36 cellular contexts compared by ENCODE assay signal in the genomic region with DNA sequence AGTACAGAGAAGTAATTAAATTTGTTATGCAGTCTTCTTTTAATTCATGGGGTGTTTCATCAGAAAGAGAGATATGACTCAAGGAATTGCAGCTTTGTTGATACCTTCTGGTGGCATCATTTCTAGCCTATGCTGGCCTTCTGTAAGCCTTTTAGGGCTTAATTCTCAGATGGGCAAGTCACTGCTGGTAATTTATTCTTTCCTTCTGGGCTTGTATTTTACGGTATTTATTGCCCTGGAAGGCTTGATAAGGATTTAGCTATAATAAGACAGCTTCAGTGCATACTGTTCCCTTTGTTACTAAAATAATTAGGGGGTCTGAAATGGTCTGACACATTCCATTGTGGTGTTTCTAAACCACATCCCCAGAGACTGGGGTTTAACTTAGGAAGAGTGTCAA. TPM values are rescaled to one million over a fixed set of nuclear protein-coding genes. Genes with fewer than 3 reads are reported as not detected.
DNase-seq lines count a peak whose midpoint lies in the region; ATAC-seq and TF ChIP-seq lines count a peak whose summit lies in the region.
"Had no signal": no experiment of that assay in that cellular context is flagged by ENCODE, and none has a peak within 500 bp of the region (broad histone marks: within the 10 kb centered on the region; RNA-seq: fewer than 3 reads in every experiment).

No MANE protein-coding gene starts in this region.

- peak overlapping the region; percentile 55 for H3K27ac ChIP-seq in suprapubic skin
- H3K27ac ChIP-seq: A549, HL-60, left lung, PC-9 had no signal

- DNase-seq in stimulated activated naive CD8-positive, alpha-beta T cell treated with anti-CD3 and anti-CD28 coated beads, Interleukin-15, amount 100 ng/mL, for 72 hours, result no peak
- DNase-seq in stimulated activated naive CD8-positive, alpha-beta T cell treated with anti-CD3 and anti-CD28 coated beads, Interleukin-15, Interleukin-2, amounts not matched to agents 100 U/mL and 50 U/mL, for 24 hours, result no peak
- DNase-seq in activated B cell treated with CpG ODN at 0.5 μM for 24 hours (no peak), fibroblast of villous mesenchyme (ENCODE audit: low read depth) (peak; percentile 79), suprapubic skin (ENCODE audit: low spot score in 2 of 2) (no peak), MG63 (no peak), DMS53 (lab: John Stamatoyannopoulos, UW) (no peak)
- DNase-seq: activated CD4-positive, alpha-beta T cell treated with anti-CD3 and anti-CD28 coated beads, Interleukin-2, amount 50 U/mL, for 1 hour; activated CD8-positive, alpha-beta memory T cell treated with anti-CD3 and anti-CD28 coated beads, Interleukin-2, amount 10 ng/mL, durations not matched to agents 7 days and 5 days; activated naive CD4-positive, alpha-beta T cell treated with anti-CD3 and anti-CD28 coated beads, Interleukin-2, amount 50 U/mL, for 16 hours; DMS79; effector CD8-positive, alpha-beta T cell; GF-D8; hypothalamus; left lung; naive thymus-derived CD8-positive, alpha-beta T cell; NCI-H1092 treated with DMSO at 0.1 percent for 48 hours; NCI-H1930; NCI-H524 treated with DMSO at 0.1 percent for 48 hours; NK-92 treated with Interleukin-12 subunit alpha and Interleukin-12 subunit beta, amount 100 ng/mL, for 24 hours; PC-9; SHP77 treated with DMSO at 0.1 percent for 48 hours; small intestine; stimulated activated CD4-positive, alpha-beta T cell treated with anti-CD3 and anti-CD28 coated beads, Interleukin-1b, Interleukin-23, amount 100 ng/mL, for 48 hours; stimulated activated CD8-positive, alpha-beta memory T cell treated with anti-CD3 and anti-CD28 coated beads, Interleukin-4, amount 100 ng/mL, for 48 hours; T1000 had no signal

- no peaks in the 10 kb centered on the region for H3K9me3 Mint-ChIP-seq in stimulated activated naive CD8-positive, alpha-beta T cell treated with anti-CD3 and anti-CD28 coated beads, Interleukin-15, amount 100 ng/mL, for 72 hours
- H3K9me3 Mint-ChIP-seq in activated B cell treated with CpG ODN at 0.5 μM for 24 hours, result no peaks in the 10 kb centered on the region
- H3K9me3 Mint-ChIP-seq: mesothelial cell of epicardium, type B pancreatic cell, WTC11 had no signal

- POLR2A ChIA-PET in activated B cell treated with CpG ODN at 0.5 μM for 24 hours (lab: Charles Lee), result no interaction called here

- peaks cover 2% of the 10 kb centered on the region for H3K4me1 ChIP-seq in suprapubic skin
- H3K4me1 ChIP-seq: left lung had no signal

- peaks cover 27% of the 10 kb centered on the region for H3K4me1 Mint-ChIP-seq in stimulated activated naive CD8-positive, alpha-beta T cell treated with anti-CD3 and anti-CD28 coated beads, Interleukin-15, amount 100 ng/mL, for 72 hours
- no peaks in the 10 kb centered on the region for H3K4me1 Mint-ChIP-seq in activated B cell treated with CpG ODN at 0.5 μM for 24 hours
- H3K4me1 Mint-ChIP-seq: B cell, mesothelial cell of epicardium, WTC11 had no signal

- ATAC-seq in stimulated activated naive CD8-positive, alpha-beta T cell treated with anti-CD3 and anti-CD28 coated beads, Interleukin-15, amount 100 ng/mL, for 72 hours, result no peak
- ATAC-seq in stimulated activated naive CD8-positive, alpha-beta T cell treated with anti-CD3 and anti-CD28 coated beads, Interleukin-15, Interleukin-2, amounts not matched to agents 100 U/mL and 50 U/mL, for 24 hours, result no peak
- ATAC-seq in activated B cell treated with CpG ODN at 0.5 μM for 24 hours (ENCODE audit: low read depth) (no peak), GM21381 (IDR thresholded peaks at IDR 0.05; ENCODE audit: unreplicated experiment) (no peak)
- ATAC-seq: A549; activated CD8-positive, alpha-beta memory T cell treated with anti-CD3 and anti-CD28 coated beads, Interleukin-2, amount 10 ng/mL, durations not matched to agents 7 days and 5 days; esophagus mucosa; gastroesophageal sphincter; left lung; naive thymus-derived CD8-positive, alpha-beta T cell; WTC11 had no signal

- H3K9me3 ChIP-seq in suprapubic skin (no peaks in the 10 kb centered on the region), MG63 (no peaks in the 10 kb centered on the region)
- H3K9me3 ChIP-seq: A549, gastroesophageal sphincter, left lung had no signal

- TF ChIP-seq EP300 in suprapubic skin (IDR thresholded peaks at IDR 0.05), result no peak

- no peaks in the 10 kb centered on the region for H3K27me3 Mint-ChIP-seq in stimulated activated naive CD8-positive, alpha-beta T cell treated with anti-CD3 and anti-CD28 coated beads, Interleukin-15, amount 100 ng/mL, for 72 hours
- H3K27me3 Mint-ChIP-seq in activated B cell treated with CpG ODN at 0.5 μM for 24 hours, result no peaks in the 10 kb centered on the region
- H3K27me3 Mint-ChIP-seq: activated CD8-positive, alpha-beta memory T cell treated with anti-CD3 and anti-CD28 coated beads, Interleukin-2, amount 10 ng/mL, durations not matched to agents 7 days and 5 days; B cell; naive thymus-derived CD8-positive, alpha-beta T cell; type B pancreatic cell had no signal

- H3K4me3 ChIP-seq in fibroblast of villous mesenchyme (ENCODE audit: low read depth, low read length) (no peak overlapping the region), suprapubic skin (no peak overlapping the region), MG63 (no peak overlapping the region)
- H3K4me3 ChIP-seq: A549, gastroesophageal sphincter, left lung, PC-9 had no signal

- TF ChIP-seq CTCF in activated B cell treated with CpG ODN at 0.5 μM for 24 hours (IDR thresholded peaks at IDR 0.05) (no peak), fibroblast of villous mesenchyme (IDR thresholded peaks at IDR 0.05; ENCODE audit: insufficient read depth, low read depth, low read length) (no peak), suprapubic skin (IDR thresholded peaks at IDR 0.05) (no peak)

- CTCF ChIA-PET in activated B cell treated with CpG ODN at 0.5 μM for 24 hours (lab: Charles Lee), result no interaction called here

- no peaks in the 10 kb centered on the region for H3K27me3 ChIP-seq in suprapubic skin
- no peaks in the 10 kb centered on the region for H3K27me3 ChIP-seq in MG63
- H3K27me3 ChIP-seq: gastroesophageal sphincter, left lung had no signal

- peaks cover 94% of the 10 kb centered on the region for H3K36me3 Mint-ChIP-seq in activated B cell treated with CpG ODN at 0.5 μM for 24 hours (ENCODE audit: low read depth)

- TF ChIP-seq POLR2A in suprapubic skin (IDR thresholded peaks at IDR 0.05), result no peak

- H3K27ac Mint-ChIP-seq in stimulated activated naive CD8-positive, alpha-beta T cell treated with anti-CD3 and anti-CD28 coated beads, Interleukin-15, amount 100 ng/mL, for 72 hours, result peak overlapping the region; percentile 65 to 84
- H3K27ac Mint-ChIP-seq in activated B cell treated with CpG ODN at 0.5 μM for 24 hours, result peak overlapping the region; percentile 30
- H3K27ac Mint-ChIP-seq: activated CD8-positive, alpha-beta memory T cell treated with anti-CD3 and anti-CD28 coated beads, Interleukin-2, amount 10 ng/mL, durations not matched to agents 7 days and 5 days; B cell; mesothelial cell of epicardium; type B pancreatic cell; WTC11 had no signal

- H3K4me3 Mint-ChIP-seq in stimulated activated naive CD8-positive, alpha-beta T cell treated with anti-CD3 and anti-CD28 coated beads, Interleukin-15, amount 100 ng/mL, for 72 hours, result no peak overlapping the region
- H3K4me3 Mint-ChIP-seq in activated B cell treated with CpG ODN at 0.5 μM for 24 hours, result no peak overlapping the region
- H3K4me3 Mint-ChIP-seq: activated CD8-positive, alpha-beta memory T cell treated with anti-CD3 and anti-CD28 coated beads, Interleukin-2, amount 10 ng/mL, durations not matched to agents 7 days and 5 days; B cell; mesothelial cell of epicardium; naive thymus-derived CD8-positive, alpha-beta T cell; type B pancreatic cell; WTC11 had no signal

- peaks cover 75% of the 10 kb centered on the region for H3K36me3 ChIP-seq in suprapubic skin
- H3K36me3 ChIP-seq in MG63, result peaks cover 47% of the 10 kb centered on the region

- intact Hi-C loops in activated B cell treated with CpG ODN at 0.5 μM for 24 hours (cut with micrococcal nuclease), result no loop called here

- WGBS in suprapubic skin, result 46% methylated on average over 1 of the region's 1 CpG

RNA-seq across cellular contexts. Expression of a gene that starts 57.9 kb away (rescaled TPM):
- total RNA-seq in activated B cell treated with CpG ODN at 0.5 μM for 24 hours, result not detected in 2 replicates
- total RNA-seq in fibroblast of villous mesenchyme, result under 0.01 TPM in 1 of 2 replicates, not detected in the other
- total RNA-seq in suprapubic skin, result 1 to 10 TPM; 4.4 to 7.5 (median 5.7) TPM
- total RNA-seq in MG63 (2014; rRNA removed; shearing (Covaris generic); ENCODE audit: low replicate concordance), result 0.76 TPM in 1 of 2 replicates, not detected in the other
- total RNA-seq: activated CD8-positive, alpha-beta memory T cell treated with anti-CD3 and anti-CD28 coated beads, Interleukin-2, amount 10 ng/mL, durations not matched to agents 7 days and 5 days; B cell; naive thymus-derived CD8-positive, alpha-beta T cell; osteoblast; PC-9 had no signal
